16 cellular contexts compared by ENCODE assay signal in the genomic region with DNA sequence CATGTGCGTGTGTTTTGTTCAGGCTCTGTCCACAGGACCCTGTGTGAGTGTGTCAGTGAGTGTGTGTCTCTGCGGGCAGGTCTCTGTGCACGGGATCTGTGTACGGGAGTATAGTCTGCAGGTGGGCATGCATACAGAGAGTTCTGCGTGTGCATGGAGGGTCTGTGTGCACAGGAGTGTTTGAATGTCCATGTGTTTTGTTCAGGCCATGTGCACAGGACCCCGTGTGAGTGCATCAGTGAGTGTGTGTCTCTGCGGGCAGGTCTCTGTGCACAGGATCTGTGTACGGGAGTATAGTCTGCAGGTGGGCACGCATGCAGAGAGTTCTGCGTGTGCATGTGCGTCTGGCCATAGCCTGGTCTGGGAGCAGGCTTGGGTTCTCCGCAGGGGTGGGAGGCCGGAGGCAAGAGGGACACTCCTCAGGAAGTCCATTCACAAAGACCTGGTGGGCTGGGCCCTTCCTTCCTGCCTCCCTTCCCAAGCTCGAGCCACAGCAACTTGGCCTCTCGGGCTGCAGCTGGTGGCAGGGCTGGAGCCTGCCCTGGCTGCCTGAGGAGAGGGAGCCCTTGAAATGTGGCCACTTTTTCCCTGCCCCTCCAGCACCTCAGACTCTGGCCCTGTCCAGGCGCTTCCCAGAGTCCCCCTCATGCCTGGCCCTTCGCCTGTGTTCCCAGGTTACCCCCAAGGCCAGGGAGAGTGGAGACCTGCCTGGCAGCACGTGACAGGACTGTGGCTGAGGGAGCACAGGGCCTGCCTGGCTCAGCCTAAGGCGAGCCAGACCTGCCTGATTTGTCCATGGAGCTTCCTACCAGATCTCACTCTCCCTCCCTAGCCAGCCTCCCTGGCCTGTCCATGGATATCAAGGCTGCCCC. TPM values are rescaled to one million over a fixed set of nuclear protein-coding genes. Genes with fewer than 3 reads are reported as not detected.
A peak's percentile ranks its signal among the peaks of the same experiment; 100 is the strongest.
DNase-seq lines count a peak whose midpoint lies in the region; FAIRE-seq and TF ChIP-seq lines count a peak whose summit lies in the region.
"Had no signal": no experiment of that assay in that cellular context is flagged by ENCODE, and none has a peak within 500 bp of the region (broad histone marks: within the 10 kb centered on the region; RNA-seq: fewer than 3 reads in every experiment).

No MANE protein-coding gene starts in this region.

- no peaks in the 10 kb centered on the region for H3K79me2 ChIP-seq in endothelial cell of umbilical vein (ENCODE audit: control insufficient read depth, insufficient read depth, low read length)

- no TSS peak for BruUV-seq in endothelial cell of umbilical vein (replicated peaks; lab: Mats Ljungman, UMichigan)

- H3K4me3 ChIP-seq in H7 (ENCODE audit: insufficient read depth, low read depth, low read length) (no peak overlapping the region), endothelial cell of umbilical vein (replicated peaks in 1 of 3; ENCODE audit: insufficient read depth in 1 of 3, low read depth in 1 of 3, low read length in 3 of 3) (no peak overlapping the region)
- H3K4me3 ChIP-seq: body of pancreas, SK-N-MC had no signal

- H3K27me3 ChIP-seq in H7 (ENCODE audit: control insufficient read depth, insufficient read depth, low read length) (no peaks in the 10 kb centered on the region; the same call in 1 of the 2 replicates), endothelial cell of umbilical vein (ENCODE audit: control insufficient read depth in 2 of 2, insufficient read depth in 2 of 2, low read length in 2 of 2) (no peaks in the 10 kb centered on the region)
- H3K27me3 ChIP-seq: body of pancreas had no signal

- H3K36me3 Mint-ChIP-seq in nephron progenitor cell (ENCODE audit: low read depth) = peaks cover 12% of the 10 kb centered on the region

- H3K27ac Mint-ChIP-seq in nephron progenitor cell = peak overlapping the region; percentile 29
- H3K27ac Mint-ChIP-seq: activated T-helper 17 cell treated with anti-CD3 and anti-CD28 coated beads, Interleukin-2, amount 50 U/mL, for 72 hours; HFFc6 had no signal

- H3K27me3 Mint-ChIP-seq in nephron progenitor cell (ENCODE audit: low read depth, poor library complexity) = peaks cover 14% of the 10 kb centered on the region
- H3K27me3 Mint-ChIP-seq: activated T-helper 17 cell treated with anti-CD3 and anti-CD28 coated beads, Interleukin-2, amount 50 U/mL, for 72 hours had no signal

- H3K9me3 ChIP-seq in endothelial cell of umbilical vein (replicated peaks; ENCODE audit: control insufficient read depth, insufficient read depth, low read length) = no peaks in the 10 kb centered on the region
- H3K9me3 ChIP-seq: body of pancreas had no signal

- no peak overlapping the region for H3K4me2 ChIP-seq in endothelial cell of umbilical vein (ENCODE audit: insufficient read depth, low read length)

- intact Hi-C loops in endothelial cell of umbilical vein (cut with micrococcal nuclease) = no loop called here

- no peak overlapping the region for H3K4me3 Mint-ChIP-seq in nephron progenitor cell
- H3K4me3 Mint-ChIP-seq: activated T-helper 17 cell treated with anti-CD3 and anti-CD28 coated beads, Interleukin-2, amount 50 U/mL, for 72 hours; HFFc6 had no signal

- H3K36me3 ChIP-seq in H7 (replicated peaks; ENCODE audit: control insufficient read depth, insufficient read depth, low read length) (no peaks in the 10 kb centered on the region), endothelial cell of umbilical vein (ENCODE audit: control insufficient read depth in 2 of 2, extremely low read depth in 1 of 2, insufficient read depth in 2 of 2, low read length in 2 of 2) (no peaks in the 10 kb centered on the region)

- peak; percentile 59 for DNase-seq in H7
- DNase-seq in endothelial cell of umbilical vein (ENCODE audit: low read depth, low spot score) = peak; percentile 49
- DNase-seq in nephron progenitor cell = no peak
- DNase-seq in COR-L47 (lab: John Stamatoyannopoulos, UW) = no peak
- DNase-seq in DMS53 (lab: John Stamatoyannopoulos, UW) = no peak
- DNase-seq in NCI-H774 (lab: John Stamatoyannopoulos, UW) = no peak
- DNase-seq: activated CD4-positive, alpha-beta T cell treated with anti-CD3 and anti-CD28 coated beads for 48 hours; body of pancreas; HFFc6; NCI-H1436; NCI-H82; retina had no signal

- H3K27ac ChIP-seq in endothelial cell of umbilical vein (ENCODE audit: insufficient read depth, low read depth, low read length) = no peak overlapping the region
- H3K27ac ChIP-seq: epithelial cell of prostate, SK-N-MC had no signal

- TF ChIP-seq POLR2A in endothelial cell of umbilical vein (IDR thresholded peaks at IDR 0.05; ENCODE audit: low read depth, low read length) = peak; percentile 61

- CTCF ChIA-PET in endothelial cell of umbilical vein (lab: Charles Lee) = interaction anchor here (1.0 to 3.3 kb wide), 8 partner anchors 10 to 62 kb away, joined by 3 to 18 read pairs (median 4); a partner anchor contains a TSS

- H3K9ac ChIP-seq in endothelial cell of umbilical vein (replicated peaks; ENCODE audit: extremely low read depth, insufficient read depth, low read length) = no peak overlapping the region

- no peaks in the 10 kb centered on the region for H4K20me1 ChIP-seq in endothelial cell of umbilical vein (replicated peaks; ENCODE audit: control insufficient read depth, extremely low read depth, insufficient read depth, low read length)

- H3K4me1 ChIP-seq in endothelial cell of umbilical vein (ENCODE audit: control insufficient read depth, extremely low read depth, insufficient read depth, low read length) = peaks cover 12% of the 10 kb centered on the region

- peaks cover 2% of the 10 kb centered on the region for H3K9me3 Mint-ChIP-seq in nephron progenitor cell
- H3K9me3 Mint-ChIP-seq: activated T-helper 17 cell treated with anti-CD3 and anti-CD28 coated beads, Interleukin-2, amount 50 U/mL, for 72 hours; HFFc6 had no signal

- dilution Hi-C loops in endothelial cell of umbilical vein (cut with MboI; ENCODE audit: extremely low pct_ligation_motif_present, low sequenced_read_pairs) = no loop called here

- peaks cover 63% of the 10 kb centered on the region for H3K4me1 Mint-ChIP-seq in nephron progenitor cell
- H3K4me1 Mint-ChIP-seq: activated T-helper 17 cell treated with anti-CD3 and anti-CD28 coated beads, Interleukin-2, amount 50 U/mL, for 72 hours had no signal

- H2AFZ ChIP-seq in endothelial cell of umbilical vein (ENCODE audit: low read depth, low read length) = peak overlapping the region; percentile 29

- POLR2A ChIA-PET in endothelial cell of umbilical vein (lab: Charles Lee) = no interaction called here

- FAIRE-seq in endothelial cell of umbilical vein (lab: Jason Lieb, UNC) = peak; percentile 84

- TF ChIP-seq CTCF in endothelial cell of umbilical vein (IDR thresholded peaks at IDR 0.05; ENCODE audit: extremely low read depth in 1 of 2, insufficient read depth in 1 of 2, low read depth in 1 of 2, low read length in 2 of 2) = no peak
- no peak for TF ChIP-seq CTCF in nephron progenitor cell (IDR thresholded peaks at IDR 0.05)

- no peaks in the 10 kb centered on the region for H3K9me1 ChIP-seq in endothelial cell of umbilical vein (replicated peaks; ENCODE audit: control insufficient read depth, extremely low read depth, insufficient read depth, low read length)

RNA-seq across cellular contexts. Expression of a gene that starts 6.8 kb away (rescaled TPM):
- total RNA-seq in H7 (2014; rRNA removed; shearing (Covaris generic)) = 0.97 and 2.4 TPM in 2 replicates
- 3.4 and 6.6 TPM in 2 replicates for total RNA-seq in endothelial cell of umbilical vein
- 3.6 and 3.7 TPM in 2 replicates for polyA plus RNA-seq in endothelial cell of umbilical vein
- polyA plus RNA-seq in endothelial cell of umbilical vein (2011; cell fraction: cytosol; rRNA removed) = 2.7 and 3.4 TPM in 2 replicates
- 5.6 and 5.7 TPM in 2 replicates for polyA plus RNA-seq in endothelial cell of umbilical vein (2011; cell fraction: nucleus; rRNA removed)
- 7.3 and 10.7 TPM in 2 replicates for polyA plus RNA-seq in endothelial cell of umbilical vein (2012)
- 2.8 and 2.9 TPM in 2 replicates for polyA minus RNA-seq in endothelial cell of umbilical vein
- polyA minus RNA-seq in endothelial cell of umbilical vein (2011; cell fraction: cytosol; rRNA and poly(A)+ RNA removed) = not detected
- 2.3 and 4.9 TPM in 2 replicates for polyA minus RNA-seq in endothelial cell of umbilical vein (2011; cell fraction: nucleus; rRNA and poly(A)+ RNA removed)
- total RNA-seq: activated T-helper 17 cell treated with anti-CD3 and anti-CD28 coated beads, Interleukin-2, amount 50 U/mL, for 72 hours; HFFc6 had no signal

RNA-seq across cellular contexts. Expression of a gene that starts 26.9 kb away (rescaled TPM):
- not detected in 2 replicates for total RNA-seq in H7 (2014; rRNA removed; shearing (Covaris generic))
- total RNA-seq in endothelial cell of umbilical vein = not detected in 2 replicates
- not detected in 2 replicates for polyA plus RNA-seq in endothelial cell of umbilical vein
- polyA plus RNA-seq in endothelial cell of umbilical vein (2011; cell fraction: cytosol; rRNA removed) = not detected in 2 replicates
- polyA plus RNA-seq in endothelial cell of umbilical vein (2011; cell fraction: nucleus; rRNA removed) = not detected in 2 replicates
- not detected in 2 replicates for polyA plus RNA-seq in endothelial cell of umbilical vein (2012)
- polyA minus RNA-seq in endothelial cell of umbilical vein = not detected in 2 replicates
- polyA minus RNA-seq in endothelial cell of umbilical vein (2011; cell fraction: cytosol; rRNA and poly(A)+ RNA removed) = not detected
- not detected in 2 replicates for polyA minus RNA-seq in endothelial cell of umbilical vein (2011; cell fraction: nucleus; rRNA and poly(A)+ RNA removed)
- total RNA-seq: activated T-helper 17 cell treated with anti-CD3 and anti-CD28 coated beads, Interleukin-2, amount 50 U/mL, for 72 hours; HFFc6 had no signal

RNA-seq across cellular contexts. Expression of a gene that starts 28.3 kb away (rescaled TPM):
- 90.8 and 107 TPM in 2 replicates for total RNA-seq in H7 (2014; rRNA removed; shearing (Covaris generic))
- 55.0 and 55.8 TPM in 2 replicates for total RNA-seq in endothelial cell of umbilical vein
- 67.5 and 77.3 TPM in 2 replicates for polyA plus RNA-seq in endothelial cell of umbilical vein
- polyA plus RNA-seq in endothelial cell of umbilical vein (2011; cell fraction: cytosol; rRNA removed) = 45.2 and 56.7 TPM in 2 replicates
- polyA plus RNA-seq in endothelial cell of umbilical vein (2011; cell fraction: nucleus; rRNA removed) = 18.9 and 21.4 TPM in 2 replicates
- 47.5 and 73.9 TPM in 2 replicates for polyA plus RNA-seq in endothelial cell of umbilical vein (2012)
- polyA minus RNA-seq in endothelial cell of umbilical vein = 20.1 and 23.0 TPM in 2 replicates
- polyA minus RNA-seq in endothelial cell of umbilical vein (2011; cell fraction: cytosol; rRNA and poly(A)+ RNA removed) = 34.4 TPM
- polyA minus RNA-seq in endothelial cell of umbilical vein (2011; cell fraction: nucleus; rRNA and poly(A)+ RNA removed) = 7.3 and 11.2 TPM in 2 replicates

RNA-seq across cellular contexts. Expression of a gene that starts 42.0 kb away (rescaled TPM):
- total RNA-seq in H7 (2014; rRNA removed; shearing (Covaris generic)) = 0.11 and 0.94 TPM in 2 replicates
- total RNA-seq in endothelial cell of umbilical vein = 0.32 and 0.44 TPM in 2 replicates
- 0.07 and 0.10 TPM in 2 replicates for polyA plus RNA-seq in endothelial cell of umbilical vein
- polyA plus RNA-seq in endothelial cell of umbilical vein (2011; cell fraction: cytosol; rRNA removed) = not detected in 2 replicates
- polyA plus RNA-seq in endothelial cell of umbilical vein (2011; cell fraction: nucleus; rRNA removed) = 0.38 and 0.43 TPM in 2 replicates
- not detected in 2 replicates for polyA plus RNA-seq in endothelial cell of umbilical vein (2012)
- 0.15 TPM in 1 of 2 replicates, not detected in the other for polyA minus RNA-seq in endothelial cell of umbilical vein
- not detected for polyA minus RNA-seq in endothelial cell of umbilical vein (2011; cell fraction: cytosol; rRNA and poly(A)+ RNA removed)
- not detected in 2 replicates for polyA minus RNA-seq in endothelial cell of umbilical vein (2011; cell fraction: nucleus; rRNA and poly(A)+ RNA removed)
- total RNA-seq: urinary bladder had no signal

RNA-seq across cellular contexts. Expression of a gene that starts 47.2 kb away (rescaled TPM):
- 57.7 and 74.5 TPM in 2 replicates for total RNA-seq in H7 (2014; rRNA removed; shearing (Covaris generic))
- 82.2 and 90.3 TPM in 2 replicates for total RNA-seq in endothelial cell of umbilical vein
- polyA plus RNA-seq in endothelial cell of umbilical vein = 30.4 and 35.7 TPM in 2 replicates
- 31.2 and 35.9 TPM in 2 replicates for polyA plus RNA-seq in endothelial cell of umbilical vein (2011; cell fraction: cytosol; rRNA removed)
- polyA plus RNA-seq in endothelial cell of umbilical vein (2011; cell fraction: nucleus; rRNA removed) = 20.1 and 24.4 TPM in 2 replicates
- polyA plus RNA-seq in endothelial cell of umbilical vein (2012) = 57.3 and 58.0 TPM in 2 replicates
- polyA minus RNA-seq in endothelial cell of umbilical vein = 36.7 and 45.2 TPM in 2 replicates
- 53.1 TPM for polyA minus RNA-seq in endothelial cell of umbilical vein (2011; cell fraction: cytosol; rRNA and poly(A)+ RNA removed)
- 10.9 and 19.3 TPM in 2 replicates for polyA minus RNA-seq in endothelial cell of umbilical vein (2011; cell fraction: nucleus; rRNA and poly(A)+ RNA removed)

Comparison
In these comparisons a context has a peak if more than half of its experiments do, and no peak if none do; other contexts are left out.
1. DNase-seq: peak in H7 (single experiment) and endothelial cell of umbilical vein (single experiment); none in nephron progenitor cell (single experiment), COR-L47 (single experiment), DMS53 (single experiment) and NCI-H774 (single experiment).